ENCODE assay signal across 12 cellular contexts in the genomic region with DNA sequence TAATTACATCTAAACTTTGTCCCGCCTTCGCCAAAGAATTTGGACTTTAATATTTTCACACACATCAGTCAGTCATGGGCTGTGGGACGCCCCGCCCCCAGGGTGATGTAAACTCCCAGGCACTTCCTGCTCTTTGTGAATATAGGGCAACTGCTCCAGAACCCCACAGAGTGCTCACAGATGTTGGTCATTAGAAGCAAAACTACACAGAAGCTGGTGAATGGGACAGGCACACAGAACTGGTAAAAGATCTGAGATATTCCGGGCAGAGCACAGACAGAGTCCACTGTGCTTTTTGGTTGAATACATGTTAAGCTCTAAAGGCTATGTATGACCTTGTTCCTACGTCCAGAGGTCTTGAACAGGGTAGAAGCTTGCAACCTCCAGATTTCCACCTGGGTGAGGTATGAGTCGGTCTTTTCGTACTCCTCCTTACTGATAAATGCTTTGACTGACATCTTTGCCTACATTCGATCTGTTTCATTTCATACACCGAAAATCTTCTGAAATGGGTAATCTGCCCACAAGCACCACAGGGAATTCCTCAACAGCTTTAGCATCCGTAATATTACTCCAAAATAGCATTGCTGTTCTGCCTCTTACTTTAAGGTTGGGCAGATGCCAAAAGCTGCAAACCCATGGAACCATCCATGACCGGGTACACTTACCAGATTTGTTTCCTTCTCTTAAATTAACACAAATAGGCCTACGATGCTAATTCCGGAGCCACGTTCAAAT.
DNase-seq lines count a peak whose midpoint lies in the region; ATAC-seq, FAIRE-seq and TF ChIP-seq lines count a peak whose summit lies in the region.
"Had no signal": no experiment of that assay in that cellular context is flagged by ENCODE, and none has a peak within 500 bp of the region (broad histone marks: within the 10 kb centered on the region; RNA-seq: fewer than 3 reads in every experiment).

No MANE protein-coding gene starts in this region.

- no peaks in the 10 kb centered on the region for H4K20me1 ChIP-seq in H1 (replicated peaks in 1 of 2; ENCODE audit: control insufficient read depth in 1 of 2, insufficient read depth in 2 of 2, low read length in 2 of 2)

- H3K56ac ChIP-seq in H1 (replicated peaks; ENCODE audit: insufficient read length, low read depth, low read length): no peak overlapping the region

- no peaks in the 10 kb centered on the region for H3K79me1 ChIP-seq in H1 (ENCODE audit: low read depth, low read length)

- H4K5ac ChIP-seq in H1 (ENCODE audit: insufficient read length, low read depth, low read length): no peak overlapping the region

- H2BK12ac ChIP-seq in H1 (ENCODE audit: low read depth, low read length): no peak overlapping the region

- H3K4me2 ChIP-seq in H1 (ENCODE audit: insufficient read depth in 1 of 2, low read depth in 2 of 2, low read length in 2 of 2): no peak overlapping the region

- no peak overlapping the region for H2BK15ac ChIP-seq in H1 (ENCODE audit: low read length)

- H3K9me3 ChIP-seq in H1 (ENCODE audit: insufficient read depth in 2 of 2, low read depth in 1 of 2, low read length in 1 of 2): no peaks in the 10 kb centered on the region
- no peaks in the 10 kb centered on the region for H3K9me3 ChIP-seq in lower lobe of right lung
- H3K9me3 ChIP-seq: ovary had no signal

- POLR2A ChIA-PET in H1 (lab: Charles Lee; ENCODE audit: partially characterized antibody): no interaction called here

- H3K4me1 ChIP-seq in H1 (replicated peaks in 1 of 4; ENCODE audit: control insufficient read depth in 3 of 4, insufficient read depth in 4 of 4, low read length in 3 of 4): no peaks in the 10 kb centered on the region
- no peaks in the 10 kb centered on the region for H3K4me1 ChIP-seq in lower lobe of right lung

- peak; percentile 70 for ATAC-seq in Right ventricle myocardium inferior
- peak in 1 of 2 donors; percentile 18 for ATAC-seq in lower lobe of right lung

- H3K27ac ChIP-seq in H1 (ENCODE audit: low read depth, low read length): no peak overlapping the region
- H3K27ac ChIP-seq in lower lobe of right lung: no peak overlapping the region
- H3K27ac ChIP-seq: VCaP had no signal

- H4K91ac ChIP-seq in H1 (replicated peaks; ENCODE audit: insufficient read length, low read length): no peak overlapping the region

- DNase-seq in Right ventricle myocardium inferior (ENCODE audit: missing footprints): peak; percentile 62
- no peak for DNase-seq in cardiac septum (ENCODE audit: low spot score)
- DNase-seq in H1 (ENCODE audit: low read depth in 1 of 2, low spot score in 2 of 2): no peak
- DNase-seq in lower lobe of right lung: peak; percentile 51
- DNase-seq in C1 segment of cervical spinal cord (lab: John Stamatoyannopoulos, UW): no peak
- DNase-seq in frontal cortex (ENCODE audit: low spot score in 2 of 2): no peak
- no peak for DNase-seq in stimulated activated naive CD4-positive, alpha-beta T cell (lab: John Stamatoyannopoulos, UW)
- no peak for DNase-seq in activated CD4-positive, alpha-beta T cell treated with anti-CD3 and anti-CD28 coated beads for 4 hours
- DNase-seq: activated naive CD4-positive, alpha-beta T cell treated with anti-CD3 and anti-CD28 coated beads, Interleukin-2, amount 50 U/mL, for 16 hours had no signal

- H2AFZ ChIP-seq in H1 (ENCODE audit: low read length): peak overlapping the region; percentile 62

- no peak overlapping the region for H2BK5ac ChIP-seq in H1 (ENCODE audit: low read depth, low read length)

- no peak overlapping the region for H3K23ac ChIP-seq in H1 (ENCODE audit: insufficient read length)

- H2AK5ac ChIP-seq in H1 (ENCODE audit: low read depth, low read length): no peak overlapping the region

- no peak for TF ChIP-seq EP300 in H1 (IDR thresholded peaks at IDR 0.05; ENCODE audit: borderline replicate concordance in 1 of 2, low read depth in 2 of 2, low read length in 2 of 2)

- H2BK20ac ChIP-seq in H1 (ENCODE audit: low read length): no peak overlapping the region

- CTCF ChIA-PET in H1 (lab: Charles Lee; ENCODE audit: partially characterized antibody): interaction anchor here (1.4 kb wide), 1 partner anchor 56 kb away, joined by 4 read pairs; no protein-coding TSS in a partner anchor

- no peak overlapping the region for H3K4ac ChIP-seq in H1 (replicated peaks; ENCODE audit: insufficient read length, low read depth, low read length)

- no peak for TF ChIP-seq RAD21 in H1 (IDR thresholded peaks at IDR 0.05 in 1 of 2, conservative IDR thresholded peaks at IDR 0.05 in 1 of 2; ENCODE audit: low read depth in 2 of 2, low read length in 2 of 2)

- H3K4me3 ChIP-seq in H1 (ENCODE audit: extremely low read depth in 1 of 4, insufficient read depth in 2 of 4, low read depth in 3 of 4, low read length in 4 of 4) (no peak overlapping the region), lower lobe of right lung (no peak overlapping the region)
- H3K4me3 ChIP-seq: ovary had no signal

- H3K27me3 ChIP-seq in H1 (replicated peaks in 1 of 4; ENCODE audit: control insufficient read depth in 3 of 4, extremely low read depth in 1 of 4, insufficient read depth in 3 of 4, low read length in 3 of 4) (no peaks in the 10 kb centered on the region), lower lobe of right lung (ENCODE audit: low read depth) (no peaks in the 10 kb centered on the region)
- H3K27me3 ChIP-seq: ovary had no signal

- TF ChIP-seq CTCF in H1 (IDR thresholded peaks at IDR 0.05; ENCODE audit: control extremely low read depth in 1 of 3, insufficient read depth in 1 of 3, low read depth in 1 of 3, low read length in 3 of 3): no peak
- no peak for TF ChIP-seq CTCF in lower lobe of right lung (IDR thresholded peaks at IDR 0.05)

- no peak overlapping the region for H3K18ac ChIP-seq in H1 (ENCODE audit: extremely low read depth, low read length)

- FAIRE-seq in H1 (lab: Jason Lieb, UNC): no peak
- no peak for FAIRE-seq in frontal cortex (lab: Jason Lieb, UNC)
- FAIRE-seq: A204.1 had no signal

- H3K79me2 ChIP-seq in H1 (ENCODE audit: control insufficient read depth in 1 of 2, insufficient read depth in 2 of 2, low read length in 2 of 2): no peaks in the 10 kb centered on the region

- H4K8ac ChIP-seq in H1 (ENCODE audit: extremely low read depth, insufficient read depth, low read length): no peak overlapping the region

- no peak overlapping the region for H2BK120ac ChIP-seq in H1 (replicated peaks; ENCODE audit: low read depth, low read length)

- no peak overlapping the region for H3K9ac ChIP-seq in H1 (replicated peaks in 1 of 4; ENCODE audit: extremely low read depth in 1 of 4, low read depth in 3 of 4, low read length in 3 of 4)

- H3K14ac ChIP-seq in H1 (ENCODE audit: insufficient read length): no peak overlapping the region

- intact Hi-C loops in Right ventricle myocardium inferior (cut with DNase I) (no loop called here), cardiac septum (cut with DNase I) (no loop called here), lower lobe of right lung (cut with DNase I) (no loop called here)

- TF ChIP-seq POLR2A in H1 (IDR thresholded peaks at IDR 0.05; ENCODE audit: control extremely low read depth in 1 of 2, low read depth in 2 of 2, low read length in 2 of 2): no peak

- H3K36me3 ChIP-seq in H1 (ENCODE audit: control insufficient read depth in 2 of 4, insufficient read depth in 4 of 4, low read length in 3 of 4) (no peaks in the 10 kb centered on the region), lower lobe of right lung (no peaks in the 10 kb centered on the region)
- H3K36me3 ChIP-seq: ovary had no signal

- no peaks in the 10 kb centered on the region for H3K23me2 ChIP-seq in H1 (ENCODE audit: low read depth, low read length)

- 91% methylated on average over 12 of the region's 15 CpGs; no CpG with 5 or more reads in 1 of the 2 experiments for WGBS in H1 (ENCODE audit: extremely low coverage in 1 of 2, insufficient coverage in 1 of 2, insufficient read length in 1 of 2, insufficient replicate concordance in 2 of 2, low coverage in 1 of 2, low lambda C conversion rate in 2 of 2, missing lambda C conversion rate in 1 of 2), 2 experiments

TF ChIP-seq in H1, 55 proteins besides CTCF, POLR2A, EP300 and RAD21 (continues in another document):
- TF ChIP-seq KDM4A (IDR thresholded peaks at IDR 0.05; ENCODE audit: low read depth, low read length, severe bottlenecking) (no peak), CHD1 (IDR thresholded peaks at IDR 0.05; ENCODE audit: low read depth, low read length) (no peak), CBX8 (IDR thresholded peaks at IDR 0.05; ENCODE audit: borderline replicate concordance, low read depth, low read length) (no peak), SAP30 (IDR thresholded peaks at IDR 0.05; ENCODE audit: insufficient read depth, insufficient replicate concordance, low read length) (no peak), KDM5A (IDR thresholded peaks at IDR 0.05; ENCODE audit: low read length) (no peak), CEBPB (IDR thresholded peaks at IDR 0.05; ENCODE audit: low read depth, low read length) (no peak), CTBP2 (IDR thresholded peaks at IDR 0.05; ENCODE audit: borderline replicate concordance, insufficient read depth, insufficient read length, low read length) (no peak), NANOG (IDR thresholded peaks at IDR 0.05; ENCODE audit: insufficient read depth, low read depth, low read length, poor library complexity, severe bottlenecking) (no peak), BRCA1 (IDR thresholded peaks at IDR 0.05; ENCODE audit: low read depth, low read length) (no peak), SRF (IDR thresholded peaks at IDR 0.05; ENCODE audit: low read depth, low read length) (no peak), POLR2AphosphoS5 (IDR thresholded peaks at IDR 0.05; ENCODE audit: low read depth, low read length) (no peak), TBP (IDR thresholded peaks at IDR 0.05; ENCODE audit: low read depth, low read length) (no peak), ASH2L (IDR thresholded peaks at IDR 0.05; ENCODE audit: low read length) (no peak)

Comparison
In these comparisons a context has a peak if more than half of its experiments do, and no peak if none do; other contexts are left out.
1. DNase-seq: peak in Right ventricle myocardium inferior (single experiment) and lower lobe of right lung (single experiment); none in cardiac septum (single experiment), H1 (0 of 2), C1 segment of cervical spinal cord (0 of 14), frontal cortex (0 of 2), stimulated activated naive CD4-positive, alpha-beta T cell (0 of 6) and activated CD4-positive, alpha-beta T cell treated with anti-CD3 and anti-CD28 coated beads for 4 hours (0 of 2).